ENCODE assay signal across 11 cellular contexts in genomic region chr17:77403854-77404253, GRCh38.
A peak's percentile ranks its signal among the peaks of the same experiment; 100 is the strongest.
DNase-seq lines count a peak whose midpoint lies in the region; ATAC-seq and TF ChIP-seq lines count a peak whose summit lies in the region.
"Had no signal": no experiment of that assay in that cellular context is flagged by ENCODE, and none has a peak within 500 bp of the region (broad histone marks: within the 10 kb centered on the region; RNA-seq: fewer than 3 reads in every experiment).

No MANE protein-coding gene starts in this region.

- peak overlapping the region; percentile 38 for H3K14ac ChIP-seq in IMR-90 (replicated peaks; ENCODE audit: low read depth, low read length)

- no peak overlapping the region for H4K5ac ChIP-seq in IMR-90 (ENCODE audit: low read depth, low read length)

- POLR2A ChIA-PET in IMR-90 (lab: Charles Lee; ENCODE audit: unreplicated experiment) = no interaction called here

- peak overlapping the region; percentile 54 to 57; a peak in 2 of 4 replicates for H4K8ac ChIP-seq in IMR-90 (ENCODE audit: low read depth in 2 of 2, low read length in 2 of 2)

- peaks cover 100% of the 10 kb centered on the region for H3K79me2 ChIP-seq in osteoblast (ENCODE audit: insufficient read depth, low read length)

- H3K27me3 Mint-ChIP-seq in CD14-positive monocyte (ENCODE audit: low read depth in 3 of 3) (peaks cover 3 to 8% (median 4%) of the 10 kb centered on the region in 3 donors), brain (no peaks in the 10 kb centered on the region)

- no peak for TF ChIP-seq POLR2A in IMR-90 (IDR thresholded peaks at IDR 0.05; ENCODE audit: low read depth, low read length)

- no TSS peak for BruUV-seq in IMR-90 (replicated peaks; lab: Mats Ljungman, UMichigan)

- H3K4me3 ChIP-seq in IMR-90 (ENCODE audit: insufficient read depth, low read depth, low read length) (no peak overlapping the region), osteoblast (ENCODE audit: insufficient read depth, low read length) (no peak overlapping the region), left lung (no peak overlapping the region)

- CTCF ChIA-PET in IMR-90 (lab: Yijun Ruan, JAX) = interaction anchor here (0.8 kb wide), 1 partner anchor 11 kb away, joined by 3 read pairs; no protein-coding TSS in a partner anchor

- peaks cover 54% of the 10 kb centered on the region for H3K9me1 ChIP-seq in IMR-90 (ENCODE audit: insufficient read depth, low read length)

- dilution Hi-C loops in IMR-90 (cut with HindIII; ENCODE audit: low sequenced_read_pairs, unreplicated experiment) = no loop called here

- peak overlapping the region; percentile 49; the same call in 1 of the 2 replicates for H2BK20ac ChIP-seq in IMR-90 (ENCODE audit: low read depth, low read length)

- peak overlapping the region; percentile 68 for H2AK5ac ChIP-seq in IMR-90 (ENCODE audit: low read depth, low read length)

- H3K27me3 ChIP-seq in IMR-90 (ENCODE audit: control insufficient read depth, insufficient read depth, low read length) = no peaks in the 10 kb centered on the region
- H3K27me3 ChIP-seq in osteoblast (ENCODE audit: insufficient read depth, low read length) = no peaks in the 10 kb centered on the region
- H3K27me3 ChIP-seq in left lung = no peaks in the 10 kb centered on the region

- H3K4me1 ChIP-seq in IMR-90 (ENCODE audit: control insufficient read depth, insufficient read depth, low read length) = peaks cover 54% of the 10 kb centered on the region
- peaks cover 64% of the 10 kb centered on the region for H3K4me1 ChIP-seq in osteoblast (ENCODE audit: insufficient read depth, low read length)
- peaks cover 15 to 78% of the 10 kb centered on the region in 2 donors for H3K4me1 ChIP-seq in left lung

- no peak overlapping the region for H3K9ac ChIP-seq in IMR-90 (ENCODE audit: low read depth, low read length)

- H3K27ac ChIP-seq in IMR-90 (ENCODE audit: insufficient read depth, low read length) (peak overlapping the region; percentile 22; the same call in 1 of the 2 replicates), osteoblast (ENCODE audit: low read depth, low read length) (peak overlapping the region; percentile 79), left lung (peak overlapping the region in 1 of 2 donors; percentile 42)

- H3K27ac Mint-ChIP-seq in CD14-positive monocyte = peak overlapping the region; percentile 95 to 98 (median 97)
- peak overlapping the region; percentile 27 to 87 (median 63) for H3K27ac Mint-ChIP-seq in brain

- H4K20me1 ChIP-seq in IMR-90 (ENCODE audit: insufficient read depth, low read length) = peaks cover 62% of the 10 kb centered on the region
- H4K20me1 ChIP-seq in osteoblast (ENCODE audit: insufficient read depth, low read length) = peaks cover 45% of the 10 kb centered on the region

- H3K56ac ChIP-seq in IMR-90 (ENCODE audit: extremely low read depth, insufficient read depth, low read length) = no peak overlapping the region

- peaks cover 27 to 58% of the 10 kb centered on the region in 2 donors for H3K36me3 Mint-ChIP-seq in CD14-positive monocyte
- H3K36me3 Mint-ChIP-seq in brain = peaks cover 22% of the 10 kb centered on the region

- peak overlapping the region; percentile 25 for H2BK5ac ChIP-seq in IMR-90 (ENCODE audit: low read depth, low read length, poor library complexity, severe bottlenecking)

- H3K9me3 ChIP-seq in IMR-90 (ENCODE audit: control insufficient read depth, insufficient read depth, low read length) = no peaks in the 10 kb centered on the region
- no peaks in the 10 kb centered on the region for H3K9me3 ChIP-seq in osteoblast (ENCODE audit: low read depth, low read length)
- H3K9me3 ChIP-seq in left lung = no peaks in the 10 kb centered on the region

- intact Hi-C loops in CD14-positive monocyte (cut with micrococcal nuclease) (loop anchor here (5.0 kb wide), 2 partner anchors 72 to 88 kb away; no protein-coding TSS in a partner anchor), IMR-90 (cut with micrococcal nuclease) (no loop called here), left lung (cut with DNase I) (no loop called here)

- TF ChIP-seq CTCF in CD14-positive monocyte (IDR thresholded peaks at IDR 0.05) (no peak), IMR-90 (conservative IDR thresholded peaks at IDR 0.05; ENCODE audit: low read depth, low read length) (no peak), brain (conservative IDR thresholded peaks at IDR 0.05) (no peak), osteoblast (IDR thresholded peaks at IDR 0.05; ENCODE audit: extremely low read depth, low read depth, low read length) (no peak), left lung (IDR thresholded peaks at IDR 0.05) (no peak)

- H3K36me3 ChIP-seq in IMR-90 (ENCODE audit: control insufficient read depth, insufficient read depth, low read length) (peaks cover 55% of the 10 kb centered on the region), osteoblast (ENCODE audit: insufficient read depth, low read length) (peaks cover 38% of the 10 kb centered on the region), left lung (peaks cover 0 to 21% of the 10 kb centered on the region in 2 donors)

- peaks cover 87% of the 10 kb centered on the region for H3K4me1 Mint-ChIP-seq in CD14-positive monocyte
- H3K4me1 Mint-ChIP-seq in brain = peaks cover 64% of the 10 kb centered on the region

- H3K18ac ChIP-seq in IMR-90 (ENCODE audit: low read depth, low read length) = no peak overlapping the region; the same call in 1 of the 2 replicates

- WGBS in IMR-90 (ENCODE audit: extremely low coverage in 2 of 2, insufficient read length in 1 of 2), 2 experiments = 88% methylated on average over 7 of the region's 9 CpGs; no CpG with 5 or more reads in 1 of the 2 experiments

- H3K4me2 ChIP-seq in IMR-90 (ENCODE audit: low read depth, low read length) (no peak overlapping the region), osteoblast (ENCODE audit: insufficient read depth, low read length) (no peak overlapping the region)

- H3K79me1 ChIP-seq in IMR-90 (ENCODE audit: low read depth in 1 of 2, low read length in 2 of 2) = peaks cover 21 to 99% of the 10 kb centered on the region in 2 experiments

- peak overlapping the region; percentile 86 for H3K4ac ChIP-seq in IMR-90 (ENCODE audit: low read depth, low read length)

- ATAC-seq in IMR-90 (ENCODE audit: low read depth) = no peak
- no peak for ATAC-seq in GM18907 (IDR thresholded peaks at IDR 0.05; ENCODE audit: unreplicated experiment)
- ATAC-seq in GM18868 (IDR thresholded peaks at IDR 0.05; ENCODE audit: unreplicated experiment) = no peak
- ATAC-seq in left lung = no peak

- H4K91ac ChIP-seq in IMR-90 (ENCODE audit: insufficient read depth, low read depth, low read length) = peak overlapping the region; percentile 6; the same call in 1 of the 2 replicates

- peak overlapping the region; percentile 67 for H3K23ac ChIP-seq in IMR-90 (ENCODE audit: low read depth, low read length)

- DNase-seq in CD14-positive monocyte (ENCODE audit: low spot score) = no peak
- no peak for DNase-seq in IMR-90
- no peak for DNase-seq in osteoblast (ENCODE audit: insufficient read length, low spot score, missing footprints)
- no peak for DNase-seq in A172 (ENCODE audit: low spot score)
- no peak for DNase-seq in left lung
- DNase-seq: hypothalamus, NCI-H1417 treated with DMSO at 0.1 percent for 48 hours, T1000 had no signal

- H3K4me3 Mint-ChIP-seq in CD14-positive monocyte (no peak overlapping the region), brain (no peak overlapping the region)

- no peak for TF ChIP-seq RAD21 in IMR-90 (IDR thresholded peaks at IDR 0.05; ENCODE audit: low read length)

- H2AFZ ChIP-seq in IMR-90 (replicated peaks; ENCODE audit: low read length, poor library complexity) = no peak overlapping the region
- H2AFZ ChIP-seq in osteoblast (ENCODE audit: low read length) = no peak overlapping the region

- H3K9me3 Mint-ChIP-seq in CD14-positive monocyte = peaks cover 0 to 3% (median 0%) of the 10 kb centered on the region in 7 donors
- H3K9me3 Mint-ChIP-seq in brain = no peaks in the 10 kb centered on the region

- in situ Hi-C loops in IMR-90 (cut with MboI; ENCODE audit: low sequenced_read_pairs) = no loop called here

- H2AK9ac ChIP-seq in IMR-90 (replicated peaks; ENCODE audit: low read depth, low read length, poor library complexity) = no peak overlapping the region

- H2BK15ac ChIP-seq in IMR-90 (ENCODE audit: low read depth, low read length) = 0 out of 3 replicates have a peak overlapping the region, but pooled peaks have one; percentile 29

- H2BK120ac ChIP-seq in IMR-90 (ENCODE audit: low read depth, low read length) = peak overlapping the region; percentile 84; the same call in 1 of the 2 replicates

TF ChIP-seq in IMR-90, 13 proteins besides CTCF, POLR2A, EP300 and RAD21 (continues in another document):
- TF ChIP-seq BHLHE40 (IDR thresholded peaks at IDR 0.05; ENCODE audit: low read depth, low read length) (no peak), SMC3 (IDR thresholded peaks at IDR 0.05; ENCODE audit: low read depth, low read length) (no peak), ELK1 (IDR thresholded peaks at IDR 0.05; ENCODE audit: borderline replicate concordance, low read depth, low read length) (no peak), CHD1 (IDR thresholded peaks at IDR 0.05; ENCODE audit: low read depth, low read length) (no peak), NFE2L2 (IDR thresholded peaks at IDR 0.05; ENCODE audit: low read depth, low read length) (no peak), RCOR1 (IDR thresholded peaks at IDR 0.05; ENCODE audit: insufficient replicate concordance, low read length) (no peak), MAFK (IDR thresholded peaks at IDR 0.05; ENCODE audit: low read depth, low read length) (no peak), MXI1 (IDR thresholded peaks at IDR 0.05; ENCODE audit: borderline replicate concordance, low read depth, low read length) (no peak), FOS (IDR thresholded peaks at IDR 0.05; ENCODE audit: low read depth, low read length) (no peak), CEBPB (IDR thresholded peaks at IDR 0.05; ENCODE audit: low read depth, low read length) (no peak), MAZ (IDR thresholded peaks at IDR 0.05; ENCODE audit: borderline replicate concordance, low read depth, low read length) (no peak), RFX5 (IDR thresholded peaks at IDR 0.05; ENCODE audit: low read depth, low read length) (no peak)

Comparison
In these comparisons a context has a peak if more than half of its experiments do, and no peak if none do; other contexts are left out.
1. intact Hi-C loops: an anchor here in CD14-positive monocyte (5.0 kb wide); none called in IMR-90 and left lung.